ENCODE assay signal across 23 cellular contexts in genomic region chr7:107913846-107914245, GRCh38. TPM values are rescaled to one million over a fixed set of nuclear protein-coding genes. Genes with fewer than 3 reads are reported as not detected.
A peak's percentile ranks its signal among the peaks of the same experiment; 100 is the strongest.
DNase-seq lines count a peak whose midpoint lies in the region; ATAC-seq, FAIRE-seq and TF ChIP-seq lines count a peak whose summit lies in the region.
"Had no signal": no experiment of that assay in that cellular context is flagged by ENCODE, and none has a peak within 500 bp of the region (broad histone marks: within the 10 kb centered on the region; RNA-seq: fewer than 3 reads in every experiment).

No MANE protein-coding gene starts in this region.

- in situ Hi-C loops in K562 (cut with MboI) = no loop called here

- H3K4me2 ChIP-seq in SK-N-SH = no peak overlapping the region
- H3K4me2 ChIP-seq in K562 (ENCODE audit: insufficient read depth, low read length) = no peak overlapping the region
- H3K4me2 ChIP-seq in mesenchymal stem cell (ENCODE audit: low read length, poor library complexity, severe bottlenecking) = no peak overlapping the region

- H3K79me2 ChIP-seq in SK-N-SH (ENCODE audit: insufficient read depth) (peaks cover 36% of the 10 kb centered on the region), K562 (ENCODE audit: control insufficient read depth, insufficient read depth, low read length) (peaks cover 40% of the 10 kb centered on the region)

- H3K27ac ChIP-seq in SK-N-SH (ENCODE audit: low read depth in 2 of 2, low read length in 1 of 2) (0 out of 4 replicates have a peak overlapping the region, but pooled peaks of 1 of the 2 experiments have one; percentile 4), K562 (ENCODE audit: extremely low read depth, low read depth, low read length) (no peak overlapping the region), mesenchymal stem cell (ENCODE audit: low read length, poor library complexity, severe bottlenecking) (no peak overlapping the region)
- H3K27ac ChIP-seq: 22Rv1, brain microvascular endothelial cell, coronary artery, heart right ventricle had no signal

- H3K14ac ChIP-seq in mesenchymal stem cell (ENCODE audit: low read length in 2 of 2) = no peak overlapping the region

- H3K18ac ChIP-seq in mesenchymal stem cell (ENCODE audit: low read depth in 1 of 2, low read length in 2 of 2) = no peak overlapping the region

- H3K4me3 ChIP-seq in SK-N-SH (ENCODE audit: low read depth in 2 of 2, low read length in 1 of 2) = no peak overlapping the region
- H3K4me3 ChIP-seq in K562 = no peak overlapping the region
- H3K4me3 ChIP-seq in mesenchymal stem cell (ENCODE audit: insufficient read depth in 1 of 2, low read depth in 1 of 2, low read length in 2 of 2) = no peak overlapping the region
- H3K4me3 ChIP-seq: coronary artery, heart right ventricle, upper lobe of left lung had no signal

- no peak for FAIRE-seq in K562 (lab: Jason Lieb, UNC)
- FAIRE-seq: H1 had no signal

- H4K8ac ChIP-seq in mesenchymal stem cell (ENCODE audit: low read length) = no peak overlapping the region

- no peak overlapping the region for H2AK5ac ChIP-seq in mesenchymal stem cell (ENCODE audit: low read length, severe bottlenecking)

- H3K4ac ChIP-seq in mesenchymal stem cell (ENCODE audit: low read depth in 1 of 2, low read length in 2 of 2) = no peak overlapping the region

- TF ChIP-seq RAD21 in SK-N-SH (IDR thresholded peaks at IDR 0.05; ENCODE audit: low read length) (no peak), K562 (CRISPR knock-in tag; conservative IDR thresholded peaks at IDR 0.05 in 1 of 2, IDR thresholded peaks at IDR 0.05 in 1 of 2) (no peak)

- ATAC-seq in SK-N-SH treated with all-trans-retinoic acid at 6 μM for 48 hours = no peak
- ATAC-seq in K562 = no peak
- ATAC-seq in stimulated activated naive CD8-positive, alpha-beta T cell treated with anti-CD3 and anti-CD28 coated beads, Interleukin-15, Interleukin-2, amounts not matched to agents 100 U/mL and 50 U/mL, for 24 hours = no peak
- ATAC-seq: activated CD8-positive, alpha-beta memory T cell treated with anti-CD3 and anti-CD28 coated beads, Interleukin-2, amount 10 ng/mL, durations not matched to agents 7 days and 5 days; heart right ventricle; left ventricle myocardium superior; sciatic nerve had no signal

- POLR2A ChIA-PET in SK-N-SH (lab: Yijun Ruan, JAX) (no interaction called here), K562 (lab: Yijun Ruan, JAX) (no interaction called here)

- no peaks in the 10 kb centered on the region for H3K9me3 ChIP-seq in SK-N-SH
- H3K9me3 ChIP-seq in K562 (replicated peaks; ENCODE audit: control insufficient read depth, insufficient read depth, low read depth, low read length) = no peaks in the 10 kb centered on the region
- H3K9me3 ChIP-seq in mesenchymal stem cell (ENCODE audit: control insufficient read depth, low read length) = no peaks in the 10 kb centered on the region
- H3K9me3 ChIP-seq: heart right ventricle, upper lobe of left lung had no signal

- H3K4me1 ChIP-seq in SK-N-SH (ENCODE audit: control insufficient read depth in 1 of 2, insufficient read depth in 2 of 2, low read depth in 1 of 2, low read length in 1 of 2) = peaks cover 0 to 8% of the 10 kb centered on the region in 2 experiments; a peak in 1 of 4 replicates
- H3K4me1 ChIP-seq in K562 (replicated peaks in 1 of 2; ENCODE audit: control insufficient read depth in 2 of 2, insufficient read depth in 2 of 2, low read length in 2 of 2) = no peaks in the 10 kb centered on the region
- no peaks in the 10 kb centered on the region for H3K4me1 ChIP-seq in mesenchymal stem cell (ENCODE audit: control insufficient read depth, insufficient read depth, low read depth, low read length)

- H3K27me3 ChIP-seq in SK-N-SH (ENCODE audit: insufficient read depth) (no peaks in the 10 kb centered on the region), K562 (ENCODE audit: control insufficient read depth in 2 of 2, insufficient read depth in 2 of 2, low read length in 2 of 2) (no peaks in the 10 kb centered on the region), mesenchymal stem cell (ENCODE audit: control insufficient read depth in 1 of 2, insufficient read depth in 1 of 2, low read length in 2 of 2) (no peaks in the 10 kb centered on the region)
- H3K27me3 ChIP-seq: brain microvascular endothelial cell, heart right ventricle, upper lobe of left lung had no signal

- H3K9ac ChIP-seq in SK-N-SH = no peak overlapping the region
- no peak overlapping the region for H3K9ac ChIP-seq in K562 (ENCODE audit: insufficient read depth in 1 of 2, low read depth in 2 of 2, low read length in 2 of 2)
- H3K9ac ChIP-seq in mesenchymal stem cell (ENCODE audit: low read length) = peak overlapping the region; percentile 30

- TF ChIP-seq POLR2A in K562 (conservative IDR thresholded peaks at IDR 0.05) = no peak

- no peak overlapping the region for H2BK5ac ChIP-seq in mesenchymal stem cell (ENCODE audit: low read depth, low read length, poor library complexity, severe bottlenecking)

- H2BK120ac ChIP-seq in mesenchymal stem cell (ENCODE audit: low read depth, low read length) = no peak overlapping the region

- TF ChIP-seq CTCF in SK-N-SH (IDR thresholded peaks at IDR 0.05) = no peak
- TF ChIP-seq CTCF in K562 (IDR thresholded peaks at IDR 0.05 in 2 of 3, conservative IDR thresholded peaks at IDR 0.05 in 1 of 3; ENCODE audit: insufficient read depth in 2 of 3, low read depth in 1 of 3, low read length in 3 of 3) = no peak

- H3K79me1 ChIP-seq in mesenchymal stem cell (replicated peaks; ENCODE audit: low read length, poor library complexity, severe bottlenecking) = no peaks in the 10 kb centered on the region

- H4K20me1 ChIP-seq in SK-N-SH (ENCODE audit: insufficient read depth) (no peaks in the 10 kb centered on the region), K562 (replicated peaks; ENCODE audit: control insufficient read depth, insufficient read depth, low read length) (no peaks in the 10 kb centered on the region)

- H2AFZ ChIP-seq in SK-N-SH (ENCODE audit: low read depth) (no peak overlapping the region), K562 (ENCODE audit: low read depth, low read length) (no peak overlapping the region), mesenchymal stem cell (ENCODE audit: low read depth, low read length) (no peak overlapping the region)

- H3K36me3 ChIP-seq in SK-N-SH (replicated peaks in 1 of 2; ENCODE audit: control insufficient read depth in 1 of 2, insufficient read depth in 2 of 2, low read length in 1 of 2) (peaks cover 79 to 87% of the 10 kb centered on the region in 2 experiments), K562 (ENCODE audit: control insufficient read depth, insufficient read depth, low read length) (peaks cover 96% of the 10 kb centered on the region), mesenchymal stem cell (ENCODE audit: control insufficient read depth in 1 of 2, insufficient read depth in 2 of 2, low read depth in 1 of 2, low read length in 2 of 2) (peaks cover 3 to 78% of the 10 kb centered on the region in 2 experiments)

- DNase-seq in SK-N-SH (no peak), HS-5 (ENCODE audit: low read depth) (peak; percentile 29), K562 (ENCODE audit: extremely low read depth in 1 of 4, low spot score in 3 of 4) (no peak), mesenchymal stem cell (no peak), NCI-H2171 treated with DMSO at 0.1 percent for 48 hours (lab: John Stamatoyannopoulos, UW) (no peak)
- no peak for DNase-seq in stimulated activated naive CD8-positive, alpha-beta T cell treated with anti-CD3 and anti-CD28 coated beads, Interleukin-15, Interleukin-2, amounts not matched to agents 100 U/mL and 50 U/mL, for 24 hours
- no peak for DNase-seq in activated CD4-positive, CD25-positive, alpha-beta regulatory T cell (lab: John Stamatoyannopoulos, UW)
- DNase-seq: activated CD4-positive, alpha-beta T cell treated with anti-CD3 and anti-CD28 coated beads, Interleukin-2, amount 10 ng/mL, durations not matched to agents 24 days and 14 days; activated CD8-positive, alpha-beta memory T cell treated with anti-CD3 and anti-CD28 coated beads, Interleukin-2, amount 10 ng/mL, durations not matched to agents 7 days and 5 days; brain microvascular endothelial cell; DMS79 treated with DMSO at 0.1 percent for 48 hours; endodermal cell; heart right ventricle; left ventricle myocardium superior; NCI-H1436 treated with DMSO at 0.1 percent for 48 hours; NCI-H526 treated with DMSO at 0.1 percent for 48 hours; stimulated activated CD4-positive, alpha-beta T cell treated with anti-CD3 and anti-CD28 coated beads, Interleukin-15, amount 100 ng/mL, for 24 hours; upper lobe of left lung had no signal

- intact Hi-C loops in K562 (cut with micrococcal nuclease) = loop anchor here (10.0 kb wide), 1 partner anchor 61 kb away; no protein-coding TSS in a partner anchor

- H2BK12ac ChIP-seq in mesenchymal stem cell (ENCODE audit: low read length in 2 of 2) = no peak overlapping the region

- no TSS peak for BruUV-seq in K562 (replicated peaks; lab: Mats Ljungman, UMichigan)

- H3K23ac ChIP-seq in mesenchymal stem cell (ENCODE audit: low read length in 2 of 2) = no peak overlapping the region

- peaks cover 15% of the 10 kb centered on the region for H3F3A ChIP-seq in SK-N-SH (replicated peaks; ENCODE audit: insufficient read depth)

- H3K9me1 ChIP-seq in K562 (ENCODE audit: control insufficient read depth, insufficient read depth, low read length) = no peaks in the 10 kb centered on the region

- WGBS in SK-N-SH (ENCODE audit: low lambda C conversion rate) = 70% methylated on average over 2 of the region's 2 CpGs
- WGBS in K562 (ENCODE audit: insufficient coverage, low coverage, missing lambda C conversion rate) = 98% methylated on average over 2 of the region's 2 CpGs
- no CpG with 5 or more reads among the region's 2 CpGs for WGBS in mesenchymal stem cell

- no peaks in the 10 kb centered on the region for H3K9me2 ChIP-seq in SK-N-SH

- CTCF ChIA-PET in SK-N-SH (lab: Yijun Ruan, JAX) (no interaction called here), K562 (lab: Yijun Ruan, JAX; ENCODE audit: low intra/inter-chr PET ratio) (no interaction called here)

- no peak overlapping the region for H4K91ac ChIP-seq in mesenchymal stem cell (ENCODE audit: low read length)

- no peak overlapping the region for H2BK15ac ChIP-seq in mesenchymal stem cell (ENCODE audit: low read depth, poor library complexity, severe bottlenecking)

- TF ChIP-seq EP300 in SK-N-SH (IDR thresholded peaks at IDR 0.05; ENCODE audit: borderline replicate concordance in 1 of 2, low read depth in 1 of 2, low read length in 1 of 2) = no peak
- no peak for TF ChIP-seq EP300 in K562 (IDR thresholded peaks at IDR 0.05; ENCODE audit: low read length)

RNA-seq across cellular contexts. Expression of gene DLD, which starts 22.9 kb away (rescaled TPM):
- polyA plus RNA-seq in SK-N-SH (2012; rRNA removed) (140 and 197 TPM in 2 replicates), K562 (2011; rRNA removed) (269 and 357 TPM in 2 replicates), K562 (2014; fragmentation: Illumina TruSeq; extraction: Trizol) (553 and 639 TPM in 2 replicates), K562 (2014; fragmentation: Nextera tagmentation; extraction: Ambion mirVana) (100 to 1,000 TPM; 406 to 588 TPM), K562 (2014; rRNA removed) (230 and 247 TPM in 2 replicates)
- 221 and 225 TPM in 2 replicates for polyA plus RNA-seq in SK-N-SH (2012; cell fraction: cytosol; rRNA removed)
- 81.0 and 164 TPM in 2 replicates for polyA plus RNA-seq in SK-N-SH (2012; cell fraction: nucleus; rRNA removed)
- total RNA-seq in K562 (2011; cell fraction: chromatin; rRNA removed; ENCODE audit: low replicate concordance) = 145 and 414 TPM in 2 replicates
- total RNA-seq in K562 (2011; cell fraction: nucleolus; rRNA removed) = 52.5 and 60.0 TPM in 2 replicates
- 116 and 161 TPM in 2 replicates for total RNA-seq in K562 (2011; cell fraction: nucleoplasm; rRNA removed)
- total RNA-seq in K562 (2014; rRNA removed) (128 and 130 TPM in 2 replicates), K562 (2014; rRNA removed; fragmentation: Illumina TruSeq; extraction: Trizol) (192 and 248 TPM in 2 replicates), K562 (2015; rRNA removed; fragmentation: Illumina TruSeq; extraction: Trizol) (138 and 155 TPM in 2 replicates), K562 (2021) (190 and 201 TPM in 2 replicates)
- 144 and 306 TPM in 2 replicates for polyA plus RNA-seq in K562 (2011; cell fraction: cytosol; rRNA removed)
- 65.1 and 120 TPM in 2 replicates for polyA plus RNA-seq in K562 (2011; cell fraction: nucleus; rRNA removed)
- 223 and 282 TPM in 2 replicates for polyA plus RNA-seq in K562 (2012)
- 509 and 557 TPM in 2 replicates for polyA minus RNA-seq in K562 (2011; rRNA and poly(A)+ RNA removed)
- 79.4 and 89.1 TPM in 2 replicates for polyA minus RNA-seq in K562 (2011; cell fraction: cytosol; rRNA and poly(A)+ RNA removed)
- polyA minus RNA-seq in K562 (2011; cell fraction: nucleus; rRNA and poly(A)+ RNA removed) = 57.2 and 97.5 TPM in 2 replicates
- polyA plus RNA-seq in mesenchymal stem cell (2013, experiment 1 of 2) = 90.9 TPM
- polyA plus RNA-seq in mesenchymal stem cell (2013, experiment 2 of 2) = 91.1 TPM

Comparison
In these comparisons a context has a peak if more than half of its experiments do, and no peak if none do; other contexts are left out.
1. Of the 27 proteins assayed by ChIP-seq in both K562 and SK-N-SH: peak only in K562: none; only in SK-N-SH: JUND; in both: none; in neither: 26.